Comparison of ENCODE assay signal across 8 cellular contexts in genomic region chr17:44830359-44831269, GRCh38. TPM values are rescaled to one million over a fixed set of nuclear protein-coding genes. Genes with fewer than 3 reads are reported as not detected.
DNase-seq lines count a peak whose midpoint lies in the region; ATAC-seq and TF ChIP-seq lines count a peak whose summit lies in the region.

No MANE protein-coding gene starts in this region.

- peak overlapping the region; percentile 62 to 85 for H3K27ac ChIP-seq in ascending aorta
- no peak overlapping the region for H3K27ac ChIP-seq in iPS DF 6.9 (ENCODE audit: low read length)

- H3K9me3 ChIP-seq in ascending aorta (no peaks in the 10 kb centered on the region), iPS DF 6.9 (ENCODE audit: control insufficient read depth, insufficient read depth, low read length) (no peaks in the 10 kb centered on the region), skeletal muscle satellite cell (replicated peaks; ENCODE audit: low read length) (no peaks in the 10 kb centered on the region)

- no CpG with 5 or more reads among the region's 58 CpGs for WGBS in iPS DF 6.9 (ENCODE audit: insufficient coverage, insufficient read length)

- no peak for ATAC-seq in GM21723 (IDR thresholded peaks at IDR 0.05; ENCODE audit: unreplicated experiment)
- no peak for ATAC-seq in HG03432 (IDR thresholded peaks at IDR 0.05; ENCODE audit: unreplicated experiment)

- intact Hi-C loops in ascending aorta (cut with DNase I): loop anchor here (2.0 to 5.0 kb wide), 2 partner anchors 37 to 52 kb away; no protein-coding TSS in a partner anchor

- H3K27me3 ChIP-seq in ascending aorta (peaks cover 7% of the 10 kb centered on the region), iPS DF 6.9 (ENCODE audit: control insufficient read depth, insufficient read depth, low read length) (no peaks in the 10 kb centered on the region), skeletal muscle satellite cell (ENCODE audit: control insufficient read depth, insufficient read depth, low read length) (no peaks in the 10 kb centered on the region)

- peak; percentile 48 for DNase-seq in EH (ENCODE audit: low read depth)
- peak; percentile 71 for DNase-seq in NCI-H69 (lab: John Stamatoyannopoulos, UW)
- no peak for DNase-seq in ascending aorta (ENCODE audit: low spot score in 2 of 2)
- peak; percentile 63 for DNase-seq in iPS DF 6.9 (ENCODE audit: low read depth, low spot score)
- no peak for DNase-seq in CD1c-positive myeloid dendritic cell (ENCODE audit: extremely low spot score)

- H3K4me3 ChIP-seq in ascending aorta (peak overlapping the region; percentile 79 to 86), iPS DF 6.9 (ENCODE audit: low read length) (peak overlapping the region; percentile 96; the same call in 1 of the 2 replicates), skeletal muscle satellite cell (ENCODE audit: low read length) (peak overlapping the region; percentile 90)

- no peak for TF ChIP-seq CTCF in ascending aorta (IDR thresholded peaks at IDR 0.05)

- peaks cover 2 to 4% of the 10 kb centered on the region in 2 donors for H3K4me1 ChIP-seq in ascending aorta
- H3K4me1 ChIP-seq in iPS DF 6.9 (ENCODE audit: control insufficient read depth, insufficient read depth, low read length): no peaks in the 10 kb centered on the region
- peaks cover 26% of the 10 kb centered on the region for H3K4me1 ChIP-seq in skeletal muscle satellite cell (ENCODE audit: control insufficient read depth, insufficient read depth, low read length)

- peak overlapping the region; percentile 84 for H3K4me2 ChIP-seq in skeletal muscle satellite cell (ENCODE audit: low read length)

- peak overlapping the region; percentile 90 for H3K9ac ChIP-seq in skeletal muscle satellite cell (ENCODE audit: low read depth, low read length)

- H3K36me3 ChIP-seq in ascending aorta (no peaks in the 10 kb centered on the region), iPS DF 6.9 (ENCODE audit: control insufficient read depth, insufficient read depth, low read length) (no peaks in the 10 kb centered on the region), skeletal muscle satellite cell (ENCODE audit: insufficient read depth, low read length) (no peaks in the 10 kb centered on the region)

RNA-seq across cellular contexts. Expression of gene GJC1, which starts 0.5 kb away (rescaled TPM):
- 9.9 TPM for total RNA-seq in ascending aorta
- total RNA-seq in skeletal muscle satellite cell (2012; rRNA removed): 7.2 and 19.8 TPM in 2 replicates

RNA-seq across cellular contexts. Expression of gene HIGD1B, which starts 17.1 kb away (rescaled TPM):
- total RNA-seq in ascending aorta: not detected
- not detected in 2 replicates for total RNA-seq in skeletal muscle satellite cell (2012; rRNA removed)

Comparison
In these comparisons a context has a peak if more than half of its experiments do, and no peak if none do; other contexts are left out.
1. DNase-seq: peak in EH (single experiment), NCI-H69 (single experiment) and iPS DF 6.9 (single experiment); none in ascending aorta (0 of 2) and CD1c-positive myeloid dendritic cell (single experiment).
2. Peak in every context shown above with its lines, with median percentiles within 50 percentile points of each other: H3K4me3 ChIP-seq.